Comparison of ENCODE assay signal across 35 cellular contexts in the genomic region with DNA sequence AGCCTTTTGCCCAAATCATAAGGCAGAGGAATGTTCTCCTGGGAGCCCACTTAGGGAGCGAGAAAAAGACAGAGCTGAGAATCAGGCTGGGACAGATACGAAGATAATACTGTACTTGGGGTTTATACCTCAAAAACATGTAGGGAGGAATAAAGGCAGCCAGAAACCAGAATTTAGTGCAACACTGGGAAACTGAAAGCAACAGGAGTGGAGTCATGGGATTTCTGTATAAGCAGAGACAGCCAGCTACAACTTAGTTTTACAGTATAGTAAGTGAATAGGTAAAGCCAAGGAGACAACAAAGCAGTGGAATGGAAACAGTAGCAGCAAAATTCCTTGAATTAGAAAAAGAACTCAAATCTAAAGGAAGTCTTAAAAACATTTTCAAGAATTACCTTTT.
A peak's percentile ranks its signal among the peaks of the same experiment; 100 is the strongest.
DNase-seq lines count a peak whose midpoint lies in the region; TF ChIP-seq lines count a peak whose summit lies in the region.
"Had no signal": no experiment of that assay in that cellular context is flagged by ENCODE, and none has a peak within 500 bp of the region (broad histone marks: within the 10 kb centered on the region; RNA-seq: fewer than 3 reads in every experiment).

No MANE protein-coding gene starts in this region.

- H3K4me2 ChIP-seq in skeletal muscle satellite cell (ENCODE audit: low read length) (no peak overlapping the region), hepatocyte (no peak overlapping the region)

- no peaks in the 10 kb centered on the region for H3K9me3 ChIP-seq in skeletal muscle satellite cell (replicated peaks; ENCODE audit: low read length)
- H3K9me3 ChIP-seq in hepatocyte (ENCODE audit: low read depth) = no peaks in the 10 kb centered on the region
- H3K9me3 ChIP-seq in A673 (ENCODE audit: low read depth, low read length, poor library complexity, severe bottlenecking) = no peaks in the 10 kb centered on the region
- no peaks in the 10 kb centered on the region for H3K9me3 ChIP-seq in endodermal cell (ENCODE audit: control insufficient read depth, low read length)
- H3K9me3 ChIP-seq: Caco-2, colonic mucosa, heart left ventricle, Peyer's patch, suprapubic skin, upper lobe of left lung had no signal

- H3K79me2 ChIP-seq in hepatocyte = no peaks in the 10 kb centered on the region
- H3K79me2 ChIP-seq: parathyroid adenoma had no signal

- H3K9me2 ChIP-seq in hepatocyte (replicated peaks; ENCODE audit: insufficient read depth) = no peaks in the 10 kb centered on the region

- no peak for TF ChIP-seq CTCF in HFFc6 (IDR thresholded peaks at IDR 0.05)
- TF ChIP-seq CTCF in astrocyte of the spinal cord (IDR thresholded peaks at IDR 0.05; ENCODE audit: low read depth, low read length) = no peak
- no peak for TF ChIP-seq CTCF in hepatocyte (IDR thresholded peaks at IDR 0.05; ENCODE audit: poor library complexity)
- TF ChIP-seq CTCF in A673 (conservative IDR thresholded peaks at IDR 0.05; ENCODE audit: low read depth, low read length) = no peak
- no peak for TF ChIP-seq CTCF in endodermal cell (conservative IDR thresholded peaks at IDR 0.05)

- no peaks in the 10 kb centered on the region for H3K27me3 ChIP-seq in skeletal muscle satellite cell (ENCODE audit: control insufficient read depth, insufficient read depth, low read length)
- no peaks in the 10 kb centered on the region for H3K27me3 ChIP-seq in hepatocyte
- no peaks in the 10 kb centered on the region for H3K27me3 ChIP-seq in A673 (replicated peaks; ENCODE audit: insufficient read depth, low read depth, low read length, poor library complexity)
- H3K27me3 ChIP-seq in endodermal cell (ENCODE audit: control insufficient read depth, insufficient read depth, low read length, poor library complexity, severe bottlenecking) = no peaks in the 10 kb centered on the region
- H3K27me3 ChIP-seq: cardiac muscle cell, colonic mucosa, foreskin keratinocyte, heart left ventricle, Peyer's patch, suprapubic skin, upper lobe of left lung had no signal

- no peaks in the 10 kb centered on the region for H4K20me1 ChIP-seq in hepatocyte (ENCODE audit: insufficient read depth, poor library complexity, severe bottlenecking)

- intact Hi-C loops in A673 (cut with micrococcal nuclease; ENCODE audit: unreplicated experiment) = no loop called here

- no peak overlapping the region for H2AFZ ChIP-seq in hepatocyte
- H2AFZ ChIP-seq: parathyroid adenoma had no signal

- no peaks in the 10 kb centered on the region for H3K9me3 Mint-ChIP-seq in HFFc6
- H3K9me3 Mint-ChIP-seq in endodermal cell = no peaks in the 10 kb centered on the region
- H3K9me3 Mint-ChIP-seq: activated naive CD4-positive, alpha-beta T cell treated with anti-CD3 and anti-CD28 coated beads, Interleukin-2, amount 50 U/mL, for 24 hours had no signal

- H3K4me3 Mint-ChIP-seq in HFFc6 (peak overlapping the region; percentile 50; the same call in 1 of the 2 replicates), endodermal cell (no peak overlapping the region)
- H3K4me3 Mint-ChIP-seq: activated CD8-positive, alpha-beta T cell treated with anti-CD3 and anti-CD28 coated beads, Interleukin-2, amount 10 ng/mL, durations not matched to agents 7 days and 5 days; activated naive CD4-positive, alpha-beta T cell treated with anti-CD3 and anti-CD28 coated beads, Interleukin-2, amount 50 U/mL, for 24 hours; activated T-helper 17 cell treated with anti-CD3 and anti-CD28 coated beads, Interleukin-2, amount 50 U/mL, for 72 hours; nephron; stimulated activated naive B cell treated with anti-CD40 and anti-IgM and Interleukin-4, amounts not matched to agents 10 μg/mL and 1 μg/mL and 100 μg/mL, for 72 hours had no signal

- 96% methylated on average over 2 of the region's 2 CpGs for WGBS in hepatocyte (ENCODE audit: low lambda C conversion rate, missing lambda C conversion rate)
- 91 to 92% methylated on average over 2 of the region's 2 CpGs for WGBS in endodermal cell (ENCODE audit: insufficient coverage in 1 of 2, insufficient read length in 1 of 2), 2 experiments

- H3K36me3 Mint-ChIP-seq in HFFc6 (ENCODE audit: low read depth) (no peaks in the 10 kb centered on the region), endodermal cell (ENCODE audit: low read depth) (no peaks in the 10 kb centered on the region)
- H3K36me3 Mint-ChIP-seq: activated naive CD4-positive, alpha-beta T cell treated with anti-CD3 and anti-CD28 coated beads, Interleukin-2, amount 50 U/mL, for 24 hours; stimulated activated naive B cell treated with anti-CD40 and anti-IgM and Interleukin-4, amounts not matched to agents 10 μg/mL and 1 μg/mL and 100 μg/mL, for 72 hours had no signal

- H3K4me1 Mint-ChIP-seq in HFFc6 (ENCODE audit: low read depth) (peaks cover 40% of the 10 kb centered on the region), endodermal cell (peaks cover 10% of the 10 kb centered on the region)
- H3K4me1 Mint-ChIP-seq: activated naive CD4-positive, alpha-beta T cell treated with anti-CD3 and anti-CD28 coated beads, Interleukin-2, amount 50 U/mL, for 24 hours; activated T-helper 17 cell treated with anti-CD3 and anti-CD28 coated beads, Interleukin-2, amount 50 U/mL, for 72 hours; stimulated activated naive B cell treated with anti-CD40 and anti-IgM and Interleukin-4, amounts not matched to agents 10 μg/mL and 1 μg/mL and 100 μg/mL, for 72 hours had no signal

- H3K27me3 Mint-ChIP-seq in HFFc6 (ENCODE audit: insufficient read depth) = no peaks in the 10 kb centered on the region; the same call in 1 of the 2 replicates
- no peaks in the 10 kb centered on the region for H3K27me3 Mint-ChIP-seq in endodermal cell (ENCODE audit: insufficient read depth)
- H3K27me3 Mint-ChIP-seq: activated naive CD4-positive, alpha-beta T cell treated with anti-CD3 and anti-CD28 coated beads, Interleukin-2, amount 50 U/mL, for 24 hours; activated T-helper 17 cell treated with anti-CD3 and anti-CD28 coated beads, Interleukin-2, amount 50 U/mL, for 72 hours; stimulated activated naive B cell treated with anti-CD40 and anti-IgM and Interleukin-4, amounts not matched to agents 10 μg/mL and 1 μg/mL and 100 μg/mL, for 72 hours had no signal

- H3K9ac ChIP-seq in skeletal muscle satellite cell (ENCODE audit: low read depth, low read length) = peak overlapping the region; percentile 4
- no peak overlapping the region for H3K9ac ChIP-seq in endodermal cell (ENCODE audit: extremely low read depth, low read length, poor library complexity, severe bottlenecking)
- H3K9ac ChIP-seq: parathyroid adenoma had no signal

- H3K4me1 ChIP-seq in skeletal muscle satellite cell (ENCODE audit: control insufficient read depth, insufficient read depth, low read length) (peaks cover 25% of the 10 kb centered on the region), hepatocyte (ENCODE audit: insufficient read depth) (no peaks in the 10 kb centered on the region), A673 (ENCODE audit: insufficient read depth, low read length, poor library complexity, severe bottlenecking) (no peaks in the 10 kb centered on the region), endodermal cell (ENCODE audit: control insufficient read depth, insufficient read depth, low read length) (no peaks in the 10 kb centered on the region)
- H3K4me1 ChIP-seq: Caco-2, colonic mucosa, heart left ventricle, parathyroid adenoma, Peyer's patch, suprapubic skin, upper lobe of left lung had no signal

- H3K4me3 ChIP-seq in astrocyte of the spinal cord (ENCODE audit: low read depth, low read length) = no peak overlapping the region
- no peak overlapping the region for H3K4me3 ChIP-seq in skeletal muscle satellite cell (ENCODE audit: low read length)
- H3K4me3 ChIP-seq in hepatocyte = no peak overlapping the region
- no peak overlapping the region for H3K4me3 ChIP-seq in A673 (ENCODE audit: low read depth, low read length, poor library complexity, severe bottlenecking)
- no peak overlapping the region for H3K4me3 ChIP-seq in endodermal cell (ENCODE audit: low read length)
- H3K4me3 ChIP-seq: cardiac muscle cell, colonic mucosa, heart left ventricle, Peyer's patch, skin epidermis, suprapubic skin, upper lobe of left lung had no signal

- in situ Hi-C loops in astrocyte of the spinal cord (cut with HindIII; ENCODE audit: low sequenced_read_pairs) = no loop called here

- peak overlapping the region; percentile 85 for H3K27ac Mint-ChIP-seq in HFFc6
- no peak overlapping the region for H3K27ac Mint-ChIP-seq in endodermal cell
- H3K27ac Mint-ChIP-seq: activated CD8-positive, alpha-beta T cell treated with anti-CD3 and anti-CD28 coated beads, Interleukin-2, amount 10 ng/mL, durations not matched to agents 7 days and 5 days; activated naive CD4-positive, alpha-beta T cell treated with anti-CD3 and anti-CD28 coated beads, Interleukin-2, amount 50 U/mL, for 24 hours; activated T-helper 17 cell treated with anti-CD3 and anti-CD28 coated beads, Interleukin-2, amount 50 U/mL, for 72 hours; stimulated activated naive B cell treated with anti-CD40 and anti-IgM and Interleukin-4, amounts not matched to agents 10 μg/mL and 1 μg/mL and 100 μg/mL, for 72 hours had no signal

- CTCF ChIA-PET in A673 (lab: Charles Lee) = no interaction called here

- BruUV-seq in A673 (replicated peaks; lab: Mats Ljungman, UMichigan) = no TSS peak

- POLR2A ChIA-PET in A673 (lab: Charles Lee; ENCODE audit: low non-redundant PET) = no interaction called here

- no peaks in the 10 kb centered on the region for H3K36me3 ChIP-seq in skeletal muscle satellite cell (ENCODE audit: insufficient read depth, low read length)
- H3K36me3 ChIP-seq in hepatocyte (replicated peaks; ENCODE audit: insufficient read depth, low read depth) = no peaks in the 10 kb centered on the region
- H3K36me3 ChIP-seq in A673 (ENCODE audit: insufficient read depth, low read length, poor library complexity, severe bottlenecking) = no peaks in the 10 kb centered on the region
- H3K36me3 ChIP-seq in endodermal cell (ENCODE audit: control insufficient read depth, insufficient read depth, low read length) = no peaks in the 10 kb centered on the region
- H3K36me3 ChIP-seq: cardiac muscle cell, colonic mucosa, heart left ventricle, Peyer's patch, suprapubic skin, upper lobe of left lung, WERI-Rb-1 had no signal

- no peak overlapping the region for H3K27ac ChIP-seq in hepatocyte
- H3K27ac ChIP-seq in A673 (ENCODE audit: low read depth, low read length, poor library complexity, severe bottlenecking) = no peak overlapping the region
- no peak overlapping the region for H3K27ac ChIP-seq in endodermal cell (ENCODE audit: low read depth, low read length)
- H3K27ac ChIP-seq: C4-2B, cardiac muscle cell, colonic mucosa, foreskin keratinocyte, heart left ventricle, parathyroid adenoma, Peyer's patch, skin epidermis, suprapubic skin, WERI-Rb-1 had no signal

- DNase-seq in HFFc6 = no peak
- peak; percentile 16 for DNase-seq in astrocyte of the spinal cord (ENCODE audit: low read depth, low spot score)
- DNase-seq in iris pigment epithelial cell (ENCODE audit: low read depth) = peak; percentile 37
- DNase-seq in hepatocyte (ENCODE audit: low spot score) = no peak
- DNase-seq in A673 (ENCODE audit: low spot score) = no peak
- no peak for DNase-seq in endodermal cell
- DNase-seq: activated CD4-positive, alpha-beta T cell treated with anti-CD3 and anti-CD28 coated beads for 4 hours; activated CD8-positive, alpha-beta T cell treated with anti-CD3 and anti-CD28 coated beads, Interleukin-2, amount 10 ng/mL, durations not matched to agents 7 days and 5 days; Caco-2; colonic mucosa; DMS79 treated with DMSO at 0.1 percent for 48 hours; effector CD4-positive, alpha-beta T cell; GDM1; heart left ventricle; NCI-H1417; NCI-H2081; NCI-H2227 treated with DMSO at 0.1 percent for 48 hours; NCI-H526 treated with DMSO at 0.1 percent for 48 hours; Peyer's patch; retina; SHP77 treated with DMSO at 0.1 percent for 48 hours; stimulated activated naive B cell treated with anti-CD40 and anti-IgM and Interleukin-4, amounts not matched to agents 10 μg/mL and 1 μg/mL and 100 μg/mL, for 72 hours; T1000; WERI-Rb-1 had no signal

Comparison
In these comparisons a context has a peak if more than half of its experiments do, and no peak if none do; other contexts are left out.
1. DNase-seq: peak in astrocyte of the spinal cord (single experiment) and iris pigment epithelial cell (single experiment); none in HFFc6 (single experiment), hepatocyte (single experiment), A673 (single experiment) and endodermal cell (single experiment).